Comparison of ENCODE assay signal across 16 cellular contexts in the genomic region with DNA sequence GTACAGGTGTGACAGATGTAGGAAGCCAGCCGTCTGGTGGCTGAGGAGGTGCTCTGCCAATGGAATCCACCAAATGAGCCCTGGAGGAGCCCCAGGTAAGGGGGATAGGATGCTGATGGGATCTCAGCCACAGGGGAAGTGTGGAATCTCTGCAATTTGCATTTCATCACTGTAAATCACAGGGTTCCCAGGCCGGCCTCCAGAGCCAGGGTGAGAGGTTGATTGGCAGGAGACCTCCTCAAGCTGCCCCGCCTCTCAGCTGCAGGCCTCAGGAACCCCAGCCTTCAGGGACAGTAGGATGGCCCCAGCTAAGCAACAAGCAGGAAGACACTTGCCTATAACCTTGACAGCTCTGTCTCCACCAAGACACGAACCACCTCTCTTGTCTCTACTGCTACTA.
"Had no signal": no experiment of that assay in that cellular context is flagged by ENCODE, and none has a peak within 500 bp of the region (broad histone marks: within the 10 kb centered on the region; RNA-seq: fewer than 3 reads in every experiment).

No MANE protein-coding gene starts in this region.

- DNase-seq: activated CD4-positive, alpha-beta T cell treated with anti-CD3 and anti-CD28 coated beads, Interleukin-2, amount 10 ng/mL, durations not matched to agents 24 days and 14 days; activated CD4-positive, CD25-positive, alpha-beta regulatory T cell; activated gamma-delta T cell treated with Interleukin-2 at 50 U/mL for 16 hours; amniotic stem cell; effector memory CD8-positive, alpha-beta T cell; foreskin melanocyte; head of caudate nucleus; left lung; naive thymus-derived CD8-positive, alpha-beta T cell; stimulated activated CD4-positive, alpha-beta T cell treated with anti-CD3 and anti-CD28 coated beads, Interleukin-1b, Interleukin-23, amount 100 ng/mL, for 48 hours; stimulated activated naive CD8-positive, alpha-beta T cell treated with anti-CD3 and anti-CD28 coated beads, Interleukin-15, amount 100 ng/mL, for 72 hours had no signal

- H3K27ac Mint-ChIP-seq: activated CD4-positive, alpha-beta T cell treated with anti-CD3 and anti-CD28 coated beads, Interleukin-2, amount 10 ng/mL, durations not matched to agents 24 days and 14 days; activated naive CD8-positive, alpha-beta T cell; dendritic cell treated with granulocyte-macrophage colony-stimulating factor and Interleukin-4, amounts not matched to agents 40 ng/mL and 50 ng/mL, for 4 days; effector memory CD8-positive, alpha-beta T cell; naive thymus-derived CD8-positive, alpha-beta T cell; T-helper 1 cell treated with Interleukin-12 subunit alpha and Interleukin-12 subunit beta and Interleukin-4 antibody, amounts not matched to agents 30 μg/mL and 1 μg/mL, for 36 hours had no signal

- H3K4me1 Mint-ChIP-seq: activated CD4-positive, alpha-beta T cell treated with anti-CD3 and anti-CD28 coated beads, Interleukin-2, amount 10 ng/mL, durations not matched to agents 24 days and 14 days; stimulated activated naive CD8-positive, alpha-beta T cell treated with anti-CD3 and anti-CD28 coated beads, Interleukin-15, amount 100 ng/mL, for 72 hours had no signal

- H3K27me3 Mint-ChIP-seq: activated naive CD8-positive, alpha-beta T cell; stimulated activated naive CD8-positive, alpha-beta T cell treated with anti-CD3 and anti-CD28 coated beads, Interleukin-15, amount 100 ng/mL, for 72 hours had no signal

- H3K4me3 Mint-ChIP-seq: activated CD4-positive, alpha-beta T cell treated with anti-CD3 and anti-CD28 coated beads, Interleukin-2, amount 10 ng/mL, durations not matched to agents 24 days and 14 days; activated naive CD8-positive, alpha-beta T cell; dendritic cell treated with granulocyte-macrophage colony-stimulating factor and Interleukin-4, amounts not matched to agents 40 ng/mL and 50 ng/mL, for 4 days; effector memory CD8-positive, alpha-beta T cell; naive thymus-derived CD8-positive, alpha-beta T cell; stimulated activated naive CD8-positive, alpha-beta T cell treated with anti-CD3 and anti-CD28 coated beads, Interleukin-15, amount 100 ng/mL, for 72 hours; T-helper 1 cell treated with Interleukin-12 subunit alpha and Interleukin-12 subunit beta and Interleukin-4 antibody, amounts not matched to agents 30 μg/mL and 1 μg/mL, for 36 hours had no signal

- H3K9me3 Mint-ChIP-seq: activated CD4-positive, alpha-beta T cell treated with anti-CD3 and anti-CD28 coated beads, Interleukin-2, amount 10 ng/mL, durations not matched to agents 24 days and 14 days; dendritic cell treated with granulocyte-macrophage colony-stimulating factor and Interleukin-4, amounts not matched to agents 40 ng/mL and 50 ng/mL, for 4 days; effector memory CD8-positive, alpha-beta T cell; naive thymus-derived CD8-positive, alpha-beta T cell; stimulated activated naive CD8-positive, alpha-beta T cell treated with anti-CD3 and anti-CD28 coated beads, Interleukin-15, amount 100 ng/mL, for 72 hours; T-helper 1 cell treated with Interleukin-12 subunit alpha and Interleukin-12 subunit beta and Interleukin-4 antibody, amounts not matched to agents 30 μg/mL and 1 μg/mL, for 36 hours had no signal

- H3K27ac ChIP-seq: epithelial cell of prostate, left lung, thoracic aorta had no signal

- H3K36me3 Mint-ChIP-seq: activated naive CD8-positive, alpha-beta T cell; naive thymus-derived CD8-positive, alpha-beta T cell had no signal

- ATAC-seq: effector memory CD8-positive, alpha-beta T cell; left lung; naive thymus-derived CD8-positive, alpha-beta T cell; stimulated activated naive CD8-positive, alpha-beta T cell treated with anti-CD3 and anti-CD28 coated beads, Interleukin-15, amount 100 ng/mL, for 72 hours had no signal
